Comparison of ENCODE assay signal across 6 cellular contexts in the genomic region with DNA sequence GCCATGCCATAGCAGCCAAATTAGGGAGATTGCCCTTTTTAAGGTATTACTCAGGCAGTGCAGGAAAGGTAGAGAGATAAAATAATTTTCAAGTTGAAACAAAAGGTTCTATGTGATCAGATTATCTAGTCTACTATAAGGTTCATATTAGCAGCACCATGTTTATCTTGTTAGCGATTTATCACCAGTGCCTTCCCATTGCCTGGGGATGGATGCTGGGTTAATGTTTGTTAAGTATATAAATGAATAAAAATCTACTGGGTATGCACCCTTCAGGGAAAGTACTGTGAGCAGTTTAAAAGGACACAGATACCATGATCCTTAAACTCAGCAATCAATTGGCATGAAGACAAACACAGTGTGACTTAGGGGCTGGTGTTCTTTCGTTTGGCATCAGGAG.
"Had no signal": no experiment of that assay in that cellular context is flagged by ENCODE, and none has a peak within 500 bp of the region (broad histone marks: within the 10 kb centered on the region; RNA-seq: fewer than 3 reads in every experiment).

No MANE protein-coding gene starts in this region.

- FAIRE-seq: HepG2, HTR-8/SVneo, K562 had no signal

- H3K4me3 ChIP-seq: K562 had no signal

- ATAC-seq: HepG2, K562 had no signal

- DNase-seq: IMR-90, KBM-7 had no signal

- H3K27ac ChIP-seq: HL-60 had no signal
